In genomic region chr7:80517177-80517804, GRCh38 we compare ENCODE assay signal across 17 cellular contexts. TPM values are rescaled to one million over a fixed set of nuclear protein-coding genes. Genes with fewer than 3 reads are reported as not detected.
A peak's percentile ranks its signal among the peaks of the same experiment; 100 is the strongest.
DNase-seq lines count a peak whose midpoint lies in the region; ATAC-seq, FAIRE-seq and TF ChIP-seq lines count a peak whose summit lies in the region.
"Had no signal": no experiment of that assay in that cellular context is flagged by ENCODE, and none has a peak within 500 bp of the region (broad histone marks: within the 10 kb centered on the region; RNA-seq: fewer than 3 reads in every experiment).

No MANE protein-coding gene starts in this region.

- no peak for TF ChIP-seq RAD21 in SK-N-SH (IDR thresholded peaks at IDR 0.05; ENCODE audit: low read length)

- POLR2A ChIA-PET in SK-N-SH (lab: Yijun Ruan, JAX) = no interaction called here

- H3K79me2 ChIP-seq in SK-N-SH (ENCODE audit: insufficient read depth) = no peaks in the 10 kb centered on the region

- H3K27ac ChIP-seq in SK-N-SH (ENCODE audit: low read depth in 2 of 2, low read length in 1 of 2) (no peak overlapping the region), small intestine (ENCODE audit: low read depth in 1 of 2, low read length in 1 of 2) (no peak overlapping the region), substantia nigra (ENCODE audit: low read depth, low read length, poor library complexity, severe bottlenecking) (no peak overlapping the region)
- H3K27ac ChIP-seq: epithelial cell of prostate, neutrophil, thyroid gland had no signal

- H3K36me3 ChIP-seq in SK-N-SH (replicated peaks in 1 of 2; ENCODE audit: control insufficient read depth in 1 of 2, insufficient read depth in 2 of 2, low read length in 1 of 2) = no peaks in the 10 kb centered on the region
- no peaks in the 10 kb centered on the region for H3K36me3 ChIP-seq in small intestine (ENCODE audit: control insufficient read depth in 2 of 2, insufficient read depth in 2 of 2, low read length in 2 of 2)
- H3K36me3 ChIP-seq: BE2C, neutrophil, thyroid gland had no signal

- H3K4me1 ChIP-seq in SK-N-SH (ENCODE audit: control insufficient read depth in 1 of 2, insufficient read depth in 2 of 2, low read depth in 1 of 2, low read length in 1 of 2) = no peaks in the 10 kb centered on the region
- peaks cover 0 to 5% of the 10 kb centered on the region in 2 donors for H3K4me1 ChIP-seq in small intestine (ENCODE audit: control insufficient read depth in 2 of 2, insufficient read depth in 1 of 2, low read depth in 1 of 2, low read length in 1 of 2)

- H4K20me1 ChIP-seq in SK-N-SH (ENCODE audit: insufficient read depth) = no peaks in the 10 kb centered on the region

- CTCF ChIA-PET in SK-N-SH (lab: Yijun Ruan, JAX) = no interaction called here

- no peak overlapping the region for H3K9ac ChIP-seq in SK-N-SH

- no peak for ATAC-seq in HG03565 (IDR thresholded peaks at IDR 0.05; ENCODE audit: unreplicated experiment)

- no peak for TF ChIP-seq CTCF in SK-N-SH (IDR thresholded peaks at IDR 0.05)

- H3F3A ChIP-seq in SK-N-SH (replicated peaks; ENCODE audit: insufficient read depth) = no peaks in the 10 kb centered on the region

- DNase-seq in HK-2 (ENCODE audit: unreplicated experiment) (peak; percentile 13), SK-N-SH (no peak), left kidney (ENCODE audit: low read depth, low spot score) (peak; percentile 20), small intestine (peak; percentile 33), substantia nigra (lab: John Stamatoyannopoulos, UW) (no peak), NCI-H1694 (lab: John Stamatoyannopoulos, UW) (no peak)
- DNase-seq: BE2C; dermis blood vessel endothelial cell; DMS153; glutamatergic neuron; KG1; NCI-H1417; stimulated activated CD4-positive, alpha-beta T cell treated with anti-CD3 and anti-CD28 coated beads, Interleukin-4, amount 100 ng/mL, for 4 hours; thyroid gland had no signal

- no peak overlapping the region for H2AFZ ChIP-seq in SK-N-SH (ENCODE audit: low read depth)

- FAIRE-seq in small intestine (lab: Jason Lieb, UNC) = no peak

- H3K9me2 ChIP-seq in SK-N-SH = no peaks in the 10 kb centered on the region

- TF ChIP-seq EP300 in SK-N-SH (IDR thresholded peaks at IDR 0.05; ENCODE audit: borderline replicate concordance in 1 of 2, low read depth in 1 of 2, low read length in 1 of 2) = no peak

- H3K4me3 ChIP-seq in SK-N-SH (ENCODE audit: low read depth in 2 of 2, low read length in 1 of 2) = no peak overlapping the region
- no peak overlapping the region for H3K4me3 ChIP-seq in small intestine (ENCODE audit: low read depth in 1 of 2, low read length in 2 of 2)
- H3K4me3 ChIP-seq: thyroid gland had no signal

- no peak overlapping the region for H3K4me2 ChIP-seq in SK-N-SH

- H3K27me3 ChIP-seq in SK-N-SH (ENCODE audit: insufficient read depth) (no peaks in the 10 kb centered on the region), small intestine (ENCODE audit: control insufficient read depth in 2 of 2, insufficient read depth in 2 of 2, low read length in 2 of 2) (no peaks in the 10 kb centered on the region)
- H3K27me3 ChIP-seq: BE2C, neutrophil, thyroid gland had no signal

- WGBS in SK-N-SH (ENCODE audit: low lambda C conversion rate) = 91% methylated on average over 4 of the region's 4 CpGs
- WGBS in small intestine, 3 donors = 41 to 75% (median 58%) methylated on average over 4 of the region's 4 CpGs

- H3K9me3 ChIP-seq in SK-N-SH = no peaks in the 10 kb centered on the region
- H3K9me3 ChIP-seq in small intestine (ENCODE audit: control insufficient read depth, low read depth) = no peaks in the 10 kb centered on the region
- H3K9me3 ChIP-seq: BE2C, neutrophil, thyroid gland had no signal

TF ChIP-seq in SK-N-SH, 30 proteins besides CTCF, POLR2A, EP300 and RAD21:
- TF ChIP-seq USF2 (IDR thresholded peaks at IDR 0.05; ENCODE audit: borderline replicate concordance, low read depth, low read length) (no peak), TCF12 (IDR thresholded peaks at IDR 0.05) (peak; percentile 38), PBX3 (IDR thresholded peaks at IDR 0.05) (0 out of 2 replicates have a peak, but pooled peaks have one; percentile 12)

RNA-seq across cellular contexts. Expression of gene GNAT3, which starts 5.4 kb away (rescaled TPM):
- not detected in 2 replicates for polyA plus RNA-seq in SK-N-SH (2012; rRNA removed)
- not detected in 2 replicates for polyA plus RNA-seq in SK-N-SH (2012; cell fraction: cytosol; rRNA removed)
- not detected in 2 replicates for polyA plus RNA-seq in SK-N-SH (2012; cell fraction: nucleus; rRNA removed)
- 1 to 10 TPM in 2 of 3 donors, under 1 TPM in 1; 0.81 to 3.8 (median 1.6) TPM for polyA plus RNA-seq in small intestine

Comparison
In these comparisons a context has a peak if more than half of its experiments do, and no peak if none do; other contexts are left out.
1. DNase-seq: peak in HK-2 (single experiment), left kidney (single experiment) and small intestine (single experiment); none in SK-N-SH (single experiment), substantia nigra (0 of 49) and NCI-H1694 (single experiment).